8 cellular contexts compared by ENCODE assay signal in genomic region chr20:32485126-32485769, GRCh38.
DNase-seq lines count a peak whose midpoint lies in the region; ATAC-seq and TF ChIP-seq lines count a peak whose summit lies in the region.

No MANE protein-coding gene starts in this region.

- ATAC-seq in GM19397 (IDR thresholded peaks at IDR 0.05; ENCODE audit: unreplicated experiment), result peak; percentile 53
- ATAC-seq in RWPE2 (ENCODE audit: low read depth), result peak; percentile 65

- H3K27me3 Mint-ChIP-seq in activated T-helper 2 cell treated with anti-CD3 and anti-CD28 coated beads, Interferon-gamma antibody, Interleukin-2, Interleukin-4, amounts not matched to agents 10 μg/mL and 5 μg/mL and 100 μg/mL, durations not matched to agents 14 hours and 24 hours and 36 hours (ENCODE audit: low read depth), result no peaks in the 10 kb centered on the region
- H3K27me3 Mint-ChIP-seq in neural progenitor cell (ENCODE audit: insufficient read depth, low read depth), result peaks cover 11% of the 10 kb centered on the region

- peaks cover 27% of the 10 kb centered on the region for H4K20me1 ChIP-seq in neural progenitor cell (ENCODE audit: low read depth)

- peak overlapping the region; percentile 85 for H3K27ac Mint-ChIP-seq in activated T-helper 2 cell treated with anti-CD3 and anti-CD28 coated beads, Interferon-gamma antibody, Interleukin-2, Interleukin-4, amounts not matched to agents 10 μg/mL and 5 μg/mL and 100 μg/mL, durations not matched to agents 14 hours and 24 hours and 36 hours
- peak overlapping the region; percentile 86 for H3K27ac Mint-ChIP-seq in neural progenitor cell

- H3K36me3 ChIP-seq in BE2C (no peaks in the 10 kb centered on the region), RWPE2 (ENCODE audit: low read depth) (no peaks in the 10 kb centered on the region), neural progenitor cell (no peaks in the 10 kb centered on the region), stomach smooth muscle (ENCODE audit: control insufficient read depth in 2 of 2, insufficient read depth in 2 of 2, low read length in 2 of 2) (no peaks in the 10 kb centered on the region)

- H3K4me2 ChIP-seq in neural progenitor cell, result peak overlapping the region; percentile 79

- intact Hi-C loops in activated T-helper 2 cell treated with anti-CD3 and anti-CD28 coated beads, Interferon-gamma antibody, Interleukin-2, Interleukin-4, amounts not matched to agents 10 μg/mL and 5 μg/mL and 100 μg/mL, durations not matched to agents 14 hours and 24 hours and 36 hours (cut with micrococcal nuclease), result loop anchor here (1.0 kb wide), 1 partner anchor 126 kb away; no protein-coding TSS in a partner anchor

- TF ChIP-seq CTCF in BE2C (IDR thresholded peaks at IDR 0.05; ENCODE audit: low read depth, low read length) (peak; percentile 89), RWPE2 (IDR thresholded peaks at IDR 0.05; ENCODE audit: poor library complexity, severe bottlenecking) (peak; percentile 100), neural progenitor cell (IDR thresholded peaks at IDR 0.05) (peak; percentile 82)

- H3K9ac ChIP-seq in neural progenitor cell, result no peak overlapping the region
- H3K9ac ChIP-seq in stomach smooth muscle (ENCODE audit: low read length in 2 of 2), result no peak overlapping the region

- no peak overlapping the region for H2AFZ ChIP-seq in neural progenitor cell (replicated peaks)

- peaks cover 19% of the 10 kb centered on the region for H3K79me2 ChIP-seq in neural progenitor cell (ENCODE audit: low read depth)

- no peaks in the 10 kb centered on the region for H3K9me3 Mint-ChIP-seq in activated T-helper 2 cell treated with anti-CD3 and anti-CD28 coated beads, Interferon-gamma antibody, Interleukin-2, Interleukin-4, amounts not matched to agents 10 μg/mL and 5 μg/mL and 100 μg/mL, durations not matched to agents 14 hours and 24 hours and 36 hours
- H3K9me3 Mint-ChIP-seq in neural progenitor cell, result peaks cover 3% of the 10 kb centered on the region

- H3K27me3 ChIP-seq in BE2C (no peaks in the 10 kb centered on the region), RWPE2 (ENCODE audit: insufficient read depth, poor library complexity, severe bottlenecking) (no peaks in the 10 kb centered on the region), neural progenitor cell (peaks cover 4% of the 10 kb centered on the region), stomach smooth muscle (ENCODE audit: control insufficient read depth in 1 of 2, insufficient read depth in 2 of 2, low read length in 2 of 2) (no peaks in the 10 kb centered on the region)

- peaks cover 54% of the 10 kb centered on the region for H3F3A ChIP-seq in neural progenitor cell (ENCODE audit: low read depth)

- H3K4me1 Mint-ChIP-seq in activated T-helper 2 cell treated with anti-CD3 and anti-CD28 coated beads, Interferon-gamma antibody, Interleukin-2, Interleukin-4, amounts not matched to agents 10 μg/mL and 5 μg/mL and 100 μg/mL, durations not matched to agents 14 hours and 24 hours and 36 hours (ENCODE audit: low read depth), result peaks cover 9% of the 10 kb centered on the region
- H3K4me1 Mint-ChIP-seq in neural progenitor cell, result peaks cover 33% of the 10 kb centered on the region

- H3K4me1 ChIP-seq in BE2C (peaks cover 7% of the 10 kb centered on the region), RWPE2 (ENCODE audit: insufficient read depth, poor library complexity, severe bottlenecking) (no peaks in the 10 kb centered on the region), neural progenitor cell (peaks cover 25% of the 10 kb centered on the region), stomach smooth muscle (ENCODE audit: control insufficient read depth, insufficient read depth, low read length) (peaks cover 36% of the 10 kb centered on the region)

- H3K36me3 Mint-ChIP-seq in activated T-helper 2 cell treated with anti-CD3 and anti-CD28 coated beads, Interferon-gamma antibody, Interleukin-2, Interleukin-4, amounts not matched to agents 10 μg/mL and 5 μg/mL and 100 μg/mL, durations not matched to agents 14 hours and 24 hours and 36 hours (ENCODE audit: low read depth), result peaks cover 15% of the 10 kb centered on the region
- no peaks in the 10 kb centered on the region for H3K36me3 Mint-ChIP-seq in neural progenitor cell

- H3K9me3 ChIP-seq in BE2C (no peaks in the 10 kb centered on the region), RWPE2 (ENCODE audit: severe bottlenecking) (no peaks in the 10 kb centered on the region), neural progenitor cell (ENCODE audit: low read depth) (no peaks in the 10 kb centered on the region), stomach smooth muscle (ENCODE audit: control insufficient read depth in 2 of 2, low read length in 2 of 2) (no peaks in the 10 kb centered on the region)

- peak overlapping the region; percentile 68 for H3K4me3 ChIP-seq in BE2C (ENCODE audit: low read depth, low read length)
- peak overlapping the region; percentile 75 for H3K4me3 ChIP-seq in RWPE2 (ENCODE audit: severe bottlenecking)
- peak overlapping the region; percentile 83 for H3K4me3 ChIP-seq in neural progenitor cell
- H3K4me3 ChIP-seq in stomach smooth muscle (ENCODE audit: low read length in 2 of 2), result peak overlapping the region; percentile 71 to 75

- DNase-seq in BE2C, result peak; percentile 77
- DNase-seq in LoVo (ENCODE audit: low spot score), result peak; percentile 75
- DNase-seq in RWPE2 (ENCODE audit: low spot score), result peak; percentile 82
- DNase-seq in activated T-helper 2 cell treated with anti-CD3 and anti-CD28 coated beads, Interferon-gamma antibody, Interleukin-2, Interleukin-4, amounts not matched to agents 10 μg/mL and 5 μg/mL and 100 μg/mL, durations not matched to agents 14 hours and 24 hours and 36 hours (ENCODE audit: low spot score), result peak; percentile 76
- DNase-seq in fibroblast of the conjunctiva (ENCODE audit: low read depth), result peak; percentile 76
- DNase-seq in neural progenitor cell (ENCODE audit: low spot score), result peak; percentile 81

- H3K27ac ChIP-seq in RWPE2 (ENCODE audit: poor library complexity, severe bottlenecking) (peak overlapping the region; percentile 51), neural progenitor cell (no peak overlapping the region), stomach smooth muscle (ENCODE audit: low read length) (peak overlapping the region; percentile 31)

- peak overlapping the region; percentile 89 for H3K4me3 Mint-ChIP-seq in activated T-helper 2 cell treated with anti-CD3 and anti-CD28 coated beads, Interferon-gamma antibody, Interleukin-2, Interleukin-4, amounts not matched to agents 10 μg/mL and 5 μg/mL and 100 μg/mL, durations not matched to agents 14 hours and 24 hours and 36 hours (ENCODE audit: low read depth)
- peak overlapping the region; percentile 89 for H3K4me3 Mint-ChIP-seq in neural progenitor cell
